8 cellular contexts compared by ENCODE assay signal in the genomic region with DNA sequence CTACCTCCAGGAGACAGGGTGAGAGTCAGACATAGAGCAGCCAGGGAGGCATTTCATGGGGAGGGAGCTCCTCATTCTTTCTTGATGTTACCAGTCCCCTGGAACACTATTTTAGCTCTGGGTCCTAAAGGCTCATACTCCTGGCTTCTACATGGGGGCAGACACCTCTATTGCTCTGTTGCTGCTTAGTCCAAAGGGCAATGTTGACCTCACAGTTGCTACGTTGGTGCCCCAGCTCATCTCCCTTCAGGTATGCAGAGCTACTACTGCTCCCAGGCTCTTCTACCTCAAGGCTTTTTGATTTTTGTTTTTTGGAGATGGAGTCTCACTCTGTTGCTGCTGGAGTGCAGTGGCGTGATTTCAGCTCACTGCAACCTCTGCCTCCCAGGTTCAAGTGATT.
"Had no signal": no experiment of that assay in that cellular context is flagged by ENCODE, and none has a peak within 500 bp of the region (broad histone marks: within the 10 kb centered on the region; RNA-seq: fewer than 3 reads in every experiment).

No MANE protein-coding gene starts in this region.

- DNase-seq: GDM1, GF-D8 had no signal

- ATAC-seq: GM12878 had no signal

- FAIRE-seq: G401.6, GM12878, GM12891, GM12892, GM18507, GM19239 had no signal

- H3K4me3 ChIP-seq: GM12878 had no signal
